8 cellular contexts compared by ENCODE assay signal in genomic region chr19:58002384-58003152, GRCh38. TPM values are rescaled to one million over a fixed set of nuclear protein-coding genes. Genes with fewer than 3 reads are reported as not detected.
A peak's percentile ranks its signal among the peaks of the same experiment; 100 is the strongest.
DNase-seq lines count a peak whose midpoint lies in the region; ATAC-seq, FAIRE-seq and TF ChIP-seq lines count a peak whose summit lies in the region.

TSS of gene ZNF606 (minus strand) at chr19:58002820. CDS start at chr19:58001319, 1,501 bp downstream.

- peak; percentile 93 for ATAC-seq in HG03442 (IDR thresholded peaks at IDR 0.05; ENCODE audit: unreplicated experiment)

- peaks cover 48% of the 10 kb centered on the region for H3K9me3 Mint-ChIP-seq in endodermal cell

- H3K27me3 ChIP-seq in BJ (ENCODE audit: control insufficient read depth, insufficient read depth, low read length), result no peaks in the 10 kb centered on the region
- H3K27me3 ChIP-seq in endodermal cell (ENCODE audit: control insufficient read depth, insufficient read depth, low read length, poor library complexity, severe bottlenecking), result no peaks in the 10 kb centered on the region

- H3K4me1 ChIP-seq in endodermal cell (ENCODE audit: control insufficient read depth, insufficient read depth, low read length), result no peaks in the 10 kb centered on the region
- H3K4me1 ChIP-seq in mesodermal cell (ENCODE audit: control insufficient read depth, insufficient read depth, low read length, poor library complexity, severe bottlenecking), result no peaks in the 10 kb centered on the region

- H3K27me3 Mint-ChIP-seq in endodermal cell (ENCODE audit: insufficient read depth), result no peaks in the 10 kb centered on the region

- CTCF ChIA-PET in BJ (lab: Yijun Ruan, JAX), result interaction anchor here (0.6 to 1.3 kb wide), 5 partner anchors 17 to 701 kb away, joined by 3 to 5 read pairs (median 3); no protein-coding TSS in a partner anchor

- H3K27ac ChIP-seq in endodermal cell (ENCODE audit: low read depth, low read length), result peak within 1 kb of the TSS; percentile 90
- H3K27ac ChIP-seq in mesodermal cell (ENCODE audit: low read depth, low read length, severe bottlenecking), result peak within 1 kb of the TSS; percentile 88

- H3K4me3 ChIP-seq in BJ (ENCODE audit: low read depth, low read length) (peak within 1 kb of the TSS; percentile 91), endodermal cell (ENCODE audit: low read length) (peak within 1 kb of the TSS; percentile 99), mesodermal cell (ENCODE audit: extremely low read depth, insufficient read depth, low read length, poor library complexity, severe bottlenecking) (peak within 1 kb of the TSS; percentile 95)

- peaks cover 7% of the 10 kb centered on the region for H3K4me1 Mint-ChIP-seq in endodermal cell

- peaks cover 90% of the 10 kb centered on the region for H3K9me3 ChIP-seq in endodermal cell (ENCODE audit: control insufficient read depth, low read length)
- peaks cover 84% of the 10 kb centered on the region for H3K9me3 ChIP-seq in mesodermal cell (ENCODE audit: control insufficient read depth, low read length)

- FAIRE-seq in GM19239 (lab: Jason Lieb, UNC), result peak; percentile 53

- H3K36me3 ChIP-seq in BJ (ENCODE audit: control insufficient read depth, insufficient read depth, low read length), result peaks cover 27% of the 10 kb centered on the region
- H3K36me3 ChIP-seq in endodermal cell (ENCODE audit: control insufficient read depth, insufficient read depth, low read length), result peaks cover 80% of the 10 kb centered on the region
- peaks cover 81% of the 10 kb centered on the region for H3K36me3 ChIP-seq in mesodermal cell (ENCODE audit: control insufficient read depth, insufficient read depth, low read length)

- peaks cover 85% of the 10 kb centered on the region for H3K36me3 Mint-ChIP-seq in endodermal cell (ENCODE audit: low read depth)

- H3K9ac ChIP-seq in endodermal cell (ENCODE audit: extremely low read depth, low read length, poor library complexity, severe bottlenecking), result peak within 1 kb of the TSS; percentile 93

- H3K4me3 Mint-ChIP-seq in endodermal cell, result peak within 1 kb of the TSS; percentile 90

- WGBS in endodermal cell (ENCODE audit: insufficient coverage in 1 of 2, insufficient read length in 1 of 2), 2 experiments, result 0 to 3% methylated on average over 29 to 89 of the region's 89 CpGs
- 0 to 1% methylated on average over 79 to 81 of the region's 89 CpGs for WGBS in mesodermal cell (ENCODE audit: insufficient coverage in 2 of 2), 2 experiments

- peak within 1 kb of the TSS; percentile 92 for H3K27ac Mint-ChIP-seq in endodermal cell

- TF ChIP-seq CTCF in BJ (IDR thresholded peaks at IDR 0.05; ENCODE audit: insufficient read depth, low read depth, low read length), result no peak
- TF ChIP-seq CTCF in endodermal cell (conservative IDR thresholded peaks at IDR 0.05), result no peak

- POLR2A ChIA-PET in BJ (lab: Charles Lee), result no interaction called here

- DNase-seq in BJ (ENCODE audit: low read depth) (peak; percentile 21), GM19239 (ENCODE audit: insufficient read length, low spot score) (peak; percentile 90), NCI-H82 (lab: John Stamatoyannopoulos, UW) (peak; percentile 90), endodermal cell (peak; percentile 95)
- peak; percentile 43 for DNase-seq in activated CD8-positive, alpha-beta memory T cell treated with anti-CD3 and anti-CD28 coated beads, Interleukin-2, amount 50 U/mL, for 1 hour (ENCODE audit: extremely low read depth)
- peak; percentile 65 for DNase-seq in stimulated activated CD8-positive, alpha-beta memory T cell treated with anti-CD3 and anti-CD28 coated beads, Interleukin-15, amount 100 ng/mL, for 1 hour (ENCODE audit: low read depth)

RNA-seq across cellular contexts. Expression of gene ZNF606, which starts in this region (rescaled TPM):
- 2.3 TPM in 2 replicates for polyA plus RNA-seq in BJ (2011; rRNA removed)
- polyA minus RNA-seq in BJ (2011; rRNA and poly(A)+ RNA removed), result 4.9 and 5.8 TPM in 2 replicates
- total RNA-seq in endodermal cell, result 10 to 100 TPM; 25.8 to 34.7 TPM
- polyA plus RNA-seq in endodermal cell (2013, experiment 1 of 2), result 22.0 TPM
- polyA plus RNA-seq in endodermal cell (2013, experiment 2 of 2), result 21.2 TPM
- polyA plus RNA-seq in mesodermal cell (2013, experiment 1 of 2), result 12.3 TPM
- polyA plus RNA-seq in mesodermal cell (2013, experiment 2 of 2), result 13.3 TPM

Comparison
In these comparisons a context has a peak if more than half of its experiments do, and no peak if none do; other contexts are left out.
1. Peak in every context shown above with its lines: DNase-seq, ATAC-seq, H3K4me3 ChIP-seq and H3K27ac ChIP-seq.
2. DNase-seq: peak in every context shown above with its lines; median percentile 95 in endodermal cell; 90 in GM19239; 90 in NCI-H82; 65 in stimulated activated CD8-positive, alpha-beta memory T cell treated with anti-CD3 and anti-CD28 coated beads, Interleukin-15, amount 100 ng/mL, for 1 hour; 43 in activated CD8-positive, alpha-beta memory T cell treated with anti-CD3 and anti-CD28 coated beads, Interleukin-2, amount 50 U/mL, for 1 hour; 21 in BJ.